ENCODE assay signal across 17 cellular contexts in the genomic region with DNA sequence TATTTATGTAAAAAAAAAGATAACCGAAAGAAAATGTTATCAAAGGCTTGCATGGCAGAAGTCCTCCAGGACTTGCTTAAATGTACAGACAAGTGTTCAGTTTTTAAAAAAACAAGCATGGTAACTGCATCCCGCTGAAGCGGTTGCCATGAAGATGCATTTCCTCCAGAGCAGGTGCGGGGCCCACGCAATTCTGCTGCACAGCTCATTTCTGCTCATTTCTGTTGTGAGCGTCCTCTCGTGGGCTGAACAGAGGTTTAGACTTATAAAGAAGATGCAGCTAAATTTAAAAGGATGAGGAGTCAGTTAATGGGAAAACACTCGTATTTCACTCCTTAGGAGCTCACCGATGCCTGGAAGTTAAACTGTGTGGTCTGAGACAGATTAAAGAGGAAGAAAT.
A peak's percentile ranks its signal among the peaks of the same experiment; 100 is the strongest.
DNase-seq lines count a peak whose midpoint lies in the region; ATAC-seq, FAIRE-seq and TF ChIP-seq lines count a peak whose summit lies in the region.
"Had no signal": no experiment of that assay in that cellular context is flagged by ENCODE, and none has a peak within 500 bp of the region (broad histone marks: within the 10 kb centered on the region; RNA-seq: fewer than 3 reads in every experiment).

No MANE protein-coding gene starts in this region.

- no peak for ATAC-seq in activated naive CD8-positive, alpha-beta T cell treated with anti-CD3 and anti-CD28 coated beads, Interleukin-2, amount 50 U/mL, for 24 hours
- ATAC-seq: K562, Panc1 had no signal

- no peak for FAIRE-seq in GM19239 (lab: Jason Lieb, UNC)
- FAIRE-seq: K562 had no signal

- peaks cover 20% of the 10 kb centered on the region for H3K4me1 Mint-ChIP-seq in activated naive CD8-positive, alpha-beta T cell (ENCODE audit: low read depth)
- H3K4me1 Mint-ChIP-seq in activated naive CD8-positive, alpha-beta T cell treated with anti-CD3 and anti-CD28 coated beads, Interleukin-2, amount 50 U/mL, for 24 hours, result peaks cover 5% of the 10 kb centered on the region
- H3K4me1 Mint-ChIP-seq in chondrocyte (ENCODE audit: low read depth), result no peaks in the 10 kb centered on the region

- no peak for TF ChIP-seq CTCF in chondrocyte (IDR thresholded peaks at IDR 0.05)

- no peak overlapping the region for H3K27ac Mint-ChIP-seq in activated naive CD8-positive, alpha-beta T cell
- H3K27ac Mint-ChIP-seq in activated naive CD8-positive, alpha-beta T cell treated with anti-CD3 and anti-CD28 coated beads, Interleukin-2, amount 50 U/mL, for 24 hours, result no peak overlapping the region
- H3K27ac Mint-ChIP-seq in chondrocyte (ENCODE audit: unreplicated experiment), result no peak overlapping the region

- no peaks in the 10 kb centered on the region for H3K36me3 Mint-ChIP-seq in activated naive CD8-positive, alpha-beta T cell
- no peaks in the 10 kb centered on the region for H3K36me3 Mint-ChIP-seq in activated naive CD8-positive, alpha-beta T cell treated with anti-CD3 and anti-CD28 coated beads, Interleukin-2, amount 50 U/mL, for 24 hours (ENCODE audit: low read depth)
- H3K36me3 Mint-ChIP-seq in chondrocyte (ENCODE audit: low read depth), result no peaks in the 10 kb centered on the region

- intact Hi-C loops in posterior cingulate gyrus (cut with DNase I), result no loop called here

- DNase-seq in activated naive CD8-positive, alpha-beta T cell treated with anti-CD3 and anti-CD28 coated beads, Interleukin-2, amount 50 U/mL, for 24 hours, result no peak
- peak; percentile 51 for DNase-seq in chondrocyte (ENCODE audit: low spot score)
- DNase-seq in posterior cingulate gyrus, result peak in 7 of 10 donors; percentile 42 to 90 (median 55)
- no peak for DNase-seq in SW 1271 (lab: John Stamatoyannopoulos, UW)
- DNase-seq in GM19239 (ENCODE audit: insufficient read length, low spot score), result no peak
- no peak for DNase-seq in stimulated activated CD4-positive, alpha-beta T cell treated with anti-CD3 and anti-CD28 coated beads, Interleukin-12 subunit alpha, Interleukin-12 subunit beta, amount 100 ng/mL, for 4 hours
- DNase-seq: ACHN, COR-L47, DMS 273 treated with DMSO at 0.1 percent for 48 hours, DND-41, NCI-H1092 treated with DMSO at 0.1 percent for 48 hours, NCI-H146, NCI-H2029 treated with DMSO at 0.1 percent for 48 hours, NCI-H446 treated with DMSO at 0.1 percent for 48 hours had no signal

- H3K4me3 Mint-ChIP-seq in activated naive CD8-positive, alpha-beta T cell, result peak overlapping the region; percentile 23
- H3K4me3 Mint-ChIP-seq in activated naive CD8-positive, alpha-beta T cell treated with anti-CD3 and anti-CD28 coated beads, Interleukin-2, amount 50 U/mL, for 24 hours, result no peak overlapping the region
- no peak overlapping the region for H3K4me3 Mint-ChIP-seq in chondrocyte (ENCODE audit: unreplicated experiment)

- no peaks in the 10 kb centered on the region for H3K9me3 Mint-ChIP-seq in activated naive CD8-positive, alpha-beta T cell (ENCODE audit: low read depth)
- no peaks in the 10 kb centered on the region for H3K9me3 Mint-ChIP-seq in activated naive CD8-positive, alpha-beta T cell treated with anti-CD3 and anti-CD28 coated beads, Interleukin-2, amount 50 U/mL, for 24 hours
- no peaks in the 10 kb centered on the region for H3K9me3 Mint-ChIP-seq in chondrocyte (ENCODE audit: low read depth)

- H3K27me3 Mint-ChIP-seq in activated naive CD8-positive, alpha-beta T cell, result peaks cover 10% of the 10 kb centered on the region
- H3K27me3 Mint-ChIP-seq in activated naive CD8-positive, alpha-beta T cell treated with anti-CD3 and anti-CD28 coated beads, Interleukin-2, amount 50 U/mL, for 24 hours, result peaks cover 25% of the 10 kb centered on the region
- peaks cover 30% of the 10 kb centered on the region for H3K27me3 Mint-ChIP-seq in chondrocyte (ENCODE audit: low read depth)

Comparison
In these comparisons a context has a peak if more than half of its experiments do, and no peak if none do; other contexts are left out.
1. DNase-seq: peak in chondrocyte (single experiment) and posterior cingulate gyrus (7 of 10); none in activated naive CD8-positive, alpha-beta T cell treated with anti-CD3 and anti-CD28 coated beads, Interleukin-2, amount 50 U/mL, for 24 hours (single experiment), SW 1271 (0 of 2), GM19239 (single experiment) and stimulated activated CD4-positive, alpha-beta T cell treated with anti-CD3 and anti-CD28 coated beads, Interleukin-12 subunit alpha, Interleukin-12 subunit beta, amount 100 ng/mL, for 4 hours (single experiment).